1 cellular context compared by ENCODE assay signal in the genomic region with DNA sequence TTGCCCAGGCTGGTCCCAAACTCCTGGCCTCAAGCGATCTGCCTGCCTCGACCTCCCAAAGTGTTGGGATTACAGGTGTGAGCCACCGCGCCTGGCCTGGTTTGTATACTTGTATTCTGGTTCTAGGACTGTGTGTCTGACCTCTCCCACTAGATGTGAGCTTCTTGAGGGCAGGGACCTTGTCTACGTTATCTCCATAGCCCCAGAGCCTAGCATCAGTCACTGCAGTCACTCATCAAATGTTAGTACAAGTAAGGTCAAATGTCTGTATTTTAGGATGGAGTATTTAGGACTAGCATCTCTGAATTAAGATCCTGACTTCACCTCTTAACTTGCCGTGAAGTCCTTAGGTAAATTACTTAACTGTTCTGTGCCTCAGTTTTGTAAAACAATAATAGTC.
A peak's percentile ranks its signal among the peaks of the same experiment; 100 is the strongest.
TF ChIP-seq lines count a peak whose summit lies in the region.

No MANE protein-coding gene starts in this region.

TF ChIP-seq in K562, 482 proteins besides CTCF, POLR2A, EP300 and RAD21:
- TF ChIP-seq RFX1 (IDR thresholded peaks at IDR 0.05): no peak
- TF ChIP-seq ZNF316 (IDR thresholded peaks at IDR 0.05): peak; percentile 50; the same call in 1 of the 2 replicates
TF ChIP-seq in K562: peak in this region for 1.
